ENCODE assay signal across 12 cellular contexts in the genomic region with DNA sequence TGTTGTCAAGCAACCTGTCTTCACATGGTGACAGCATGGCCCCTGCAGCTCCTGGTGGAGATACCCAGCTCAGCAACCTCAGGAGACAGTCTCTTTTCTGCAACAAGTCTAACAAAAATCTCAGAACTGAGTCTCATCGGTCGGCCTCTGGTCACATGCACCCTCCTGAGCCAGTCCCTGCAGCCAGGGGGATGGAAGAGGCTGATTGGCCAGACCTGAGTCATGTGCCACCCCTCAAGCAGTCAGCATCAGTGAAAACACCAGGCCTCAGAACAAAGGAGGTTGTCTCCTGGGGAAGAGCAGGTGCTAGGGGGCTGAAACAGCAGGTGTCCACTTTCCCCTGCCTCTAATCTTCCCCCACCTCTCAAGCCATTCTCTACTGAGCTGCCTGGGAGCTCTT.
DNase-seq lines count a peak whose midpoint lies in the region; ATAC-seq lines count a peak whose summit lies in the region.
"Had no signal": no experiment of that assay in that cellular context is flagged by ENCODE, and none has a peak within 500 bp of the region (broad histone marks: within the 10 kb centered on the region; RNA-seq: fewer than 3 reads in every experiment).

No MANE protein-coding gene starts in this region.

- no peak for ATAC-seq in HG03139 (IDR thresholded peaks at IDR 0.05; ENCODE audit: unreplicated experiment)

- no peak overlapping the region for H3K4me3 Mint-ChIP-seq in dendritic cell treated with granulocyte-macrophage colony-stimulating factor and Interleukin-4, amounts not matched to agents 40 ng/mL and 50 ng/mL, for 4 days
- H3K4me3 Mint-ChIP-seq: memory B cell had no signal

- no peaks in the 10 kb centered on the region for H3K36me3 Mint-ChIP-seq in dendritic cell treated with granulocyte-macrophage colony-stimulating factor and Interleukin-4, amounts not matched to agents 40 ng/mL and 50 ng/mL, for 4 days (ENCODE audit: low read depth)

- H3K4me1 Mint-ChIP-seq in dendritic cell treated with granulocyte-macrophage colony-stimulating factor and Interleukin-4, amounts not matched to agents 40 ng/mL and 50 ng/mL, for 4 days (ENCODE audit: low read depth), result peaks cover 53% of the 10 kb centered on the region
- H3K4me1 Mint-ChIP-seq: memory B cell had no signal

- peak overlapping the region; percentile 88 for H3K27ac Mint-ChIP-seq in dendritic cell treated with granulocyte-macrophage colony-stimulating factor and Interleukin-4, amounts not matched to agents 40 ng/mL and 50 ng/mL, for 4 days
- H3K27ac Mint-ChIP-seq: memory B cell had no signal

- H3K9me3 Mint-ChIP-seq in dendritic cell treated with granulocyte-macrophage colony-stimulating factor and Interleukin-4, amounts not matched to agents 40 ng/mL and 50 ng/mL, for 4 days, result no peaks in the 10 kb centered on the region
- H3K9me3 Mint-ChIP-seq: memory B cell had no signal

- H3K27me3 Mint-ChIP-seq in dendritic cell treated with granulocyte-macrophage colony-stimulating factor and Interleukin-4, amounts not matched to agents 40 ng/mL and 50 ng/mL, for 4 days, result peaks cover 4% of the 10 kb centered on the region
- H3K27me3 Mint-ChIP-seq: memory B cell had no signal

- DNase-seq in NCI-H1417 (lab: John Stamatoyannopoulos, UW) (peak in 2 of 3 experiments; percentile 14 to 53), NCI-H1417 treated with DMSO at 0.1 percent for 48 hours (lab: John Stamatoyannopoulos, UW) (no peak), GM19240 (ENCODE audit: insufficient read length, low spot score) (peak; percentile 12), NCI-H2107 (lab: John Stamatoyannopoulos, UW) (peak; percentile 11), HK-2 (ENCODE audit: unreplicated experiment) (no peak)
- no peak for DNase-seq in stimulated activated CD4-positive, alpha-beta T cell treated with anti-CD3 and anti-CD28 coated beads, Interleukin-4, amount 100 ng/mL, for 1 hour
- DNase-seq: Calu3; NK-92 treated with Interleukin-12 subunit alpha and Interleukin-12 subunit beta, amount 100 ng/mL, for 24 hours; SW 1271 had no signal

- intact Hi-C loops in dendritic cell treated with granulocyte-macrophage colony-stimulating factor and Interleukin-4, amounts not matched to agents 40 ng/mL and 50 ng/mL, for 4 days (cut with micrococcal nuclease), result loop anchor here (10.0 kb wide), 1 partner anchor 355 kb away; no protein-coding TSS in a partner anchor

Comparison
In these comparisons a context has a peak if more than half of its experiments do, and no peak if none do; other contexts are left out.
1. DNase-seq: peak in NCI-H1417 (2 of 3), GM19240 (single experiment) and NCI-H2107 (single experiment); none in NCI-H1417 treated with DMSO at 0.1 percent for 48 hours (single experiment), stimulated activated CD4-positive, alpha-beta T cell treated with anti-CD3 and anti-CD28 coated beads, Interleukin-4, amount 100 ng/mL, for 1 hour (single experiment) and HK-2 (single experiment).